ENCODE assay signal across 12 cellular contexts in genomic region chr5:109788596-109788995, GRCh38.
A peak's percentile ranks its signal among the peaks of the same experiment; 100 is the strongest.
DNase-seq lines count a peak whose midpoint lies in the region; ATAC-seq and TF ChIP-seq lines count a peak whose summit lies in the region.
"Had no signal": no experiment of that assay in that cellular context is flagged by ENCODE, and none has a peak within 500 bp of the region (broad histone marks: within the 10 kb centered on the region; RNA-seq: fewer than 3 reads in every experiment).

No MANE protein-coding gene starts in this region.

- DNase-seq in MM.1S (peak; percentile 44), NCI-H187 (lab: John Stamatoyannopoulos, UW) (no peak), GM23248 (no peak), activated gamma-delta T cell (lab: John Stamatoyannopoulos, UW) (no peak), middle frontal gyrus (ENCODE audit: extremely low spot score, low spot score) (no peak)
- DNase-seq: amygdala; NCI-H2029 treated with DMSO at 0.1 percent for 48 hours; stimulated activated CD8-positive, alpha-beta memory T cell treated with anti-CD3 and anti-CD28 coated beads, Interleukin-4, amount 100 ng/mL, for 48 hours had no signal

- H3F3A ChIP-seq in MM.1S (ENCODE audit: insufficient read depth, low read length) (peaks cover 3% of the 10 kb centered on the region; the same call in 1 of the 2 replicates), GM23248 (ENCODE audit: insufficient read depth) (no peaks in the 10 kb centered on the region)

- TF ChIP-seq CTCF in MM.1S (IDR thresholded peaks at IDR 0.05; ENCODE audit: low read length): no peak

- H3K9me2 ChIP-seq in MM.1S (replicated peaks; ENCODE audit: insufficient read depth, low read length): no peaks in the 10 kb centered on the region
- no peaks in the 10 kb centered on the region for H3K9me2 ChIP-seq in GM23248 (ENCODE audit: insufficient read depth)

- H3K27ac ChIP-seq in MM.1S (ENCODE audit: low read length) (no peak overlapping the region), GM23248 (no peak overlapping the region)
- H3K27ac ChIP-seq: C4-2B had no signal

- H2AFZ ChIP-seq in MM.1S (ENCODE audit: low read length) (no peak overlapping the region), GM23248 (no peak overlapping the region)

- no peaks in the 10 kb centered on the region for H3K9me3 ChIP-seq in MM.1S (replicated peaks; ENCODE audit: insufficient read depth, low read length)
- no peaks in the 10 kb centered on the region for H3K9me3 ChIP-seq in GM23248 (ENCODE audit: low read depth)

- peak; percentile 89 for ATAC-seq in GM18505 (IDR thresholded peaks at IDR 0.05; ENCODE audit: unreplicated experiment)
- peak; percentile 97 for ATAC-seq in GM19455 (IDR thresholded peaks at IDR 0.05; ENCODE audit: unreplicated experiment)
- ATAC-seq in HG02885 (IDR thresholded peaks at IDR 0.05; ENCODE audit: poor library complexity, unreplicated experiment): peak; percentile 93

- peaks cover 74% of the 10 kb centered on the region for H3K79me2 ChIP-seq in MM.1S (ENCODE audit: low read length)
- H3K79me2 ChIP-seq in GM23248 (ENCODE audit: insufficient read depth): no peaks in the 10 kb centered on the region

- no peak overlapping the region for H3K4me3 ChIP-seq in MM.1S (ENCODE audit: low read length)
- H3K4me3 ChIP-seq in GM23248: no peak overlapping the region

- H3K27me3 ChIP-seq in MM.1S (replicated peaks; ENCODE audit: insufficient read depth, low read length): no peaks in the 10 kb centered on the region
- H3K27me3 ChIP-seq in GM23248 (replicated peaks; ENCODE audit: insufficient read depth): no peaks in the 10 kb centered on the region

- no peaks in the 10 kb centered on the region for H3K4me1 ChIP-seq in MM.1S (ENCODE audit: low read length)
- H3K4me1 ChIP-seq in GM23248 (ENCODE audit: insufficient read depth): peaks cover 6% of the 10 kb centered on the region; the same call in 1 of the 2 replicates

- H3K36me3 ChIP-seq in MM.1S (replicated peaks; ENCODE audit: insufficient read depth, low read length) (peaks cover 15% of the 10 kb centered on the region; the same call in 1 of the 2 replicates), GM23248 (ENCODE audit: low read depth) (peaks cover 34% of the 10 kb centered on the region)

- WGBS in GM23248 (ENCODE audit: low coverage in 1 of 2, low lambda C conversion rate in 2 of 2, missing lambda C conversion rate in 2 of 2), 2 experiments: 97 to 98% methylated on average over 3 of the region's 3 CpGs

- no peak overlapping the region for H3K4me2 ChIP-seq in MM.1S (ENCODE audit: low read depth, low read length)
- H3K4me2 ChIP-seq in GM23248 (ENCODE audit: unreplicated experiment): no peak overlapping the region

- no peak for TF ChIP-seq POLR2A in GM18505 (IDR thresholded peaks at IDR 0.05; ENCODE audit: borderline replicate concordance, extremely low read depth, insufficient read depth, insufficient read length)

- H3K9ac ChIP-seq in MM.1S (ENCODE audit: low read length): no peak overlapping the region
- no peak overlapping the region for H3K9ac ChIP-seq in GM23248

- H4K20me1 ChIP-seq in MM.1S (ENCODE audit: insufficient read depth, low read length): no peaks in the 10 kb centered on the region
- no peaks in the 10 kb centered on the region for H4K20me1 ChIP-seq in GM23248 (ENCODE audit: insufficient read depth)

- in situ Hi-C loops in GM23248 (cut with MboI): no loop called here
